10 cellular contexts compared by ENCODE assay signal in the genomic region with DNA sequence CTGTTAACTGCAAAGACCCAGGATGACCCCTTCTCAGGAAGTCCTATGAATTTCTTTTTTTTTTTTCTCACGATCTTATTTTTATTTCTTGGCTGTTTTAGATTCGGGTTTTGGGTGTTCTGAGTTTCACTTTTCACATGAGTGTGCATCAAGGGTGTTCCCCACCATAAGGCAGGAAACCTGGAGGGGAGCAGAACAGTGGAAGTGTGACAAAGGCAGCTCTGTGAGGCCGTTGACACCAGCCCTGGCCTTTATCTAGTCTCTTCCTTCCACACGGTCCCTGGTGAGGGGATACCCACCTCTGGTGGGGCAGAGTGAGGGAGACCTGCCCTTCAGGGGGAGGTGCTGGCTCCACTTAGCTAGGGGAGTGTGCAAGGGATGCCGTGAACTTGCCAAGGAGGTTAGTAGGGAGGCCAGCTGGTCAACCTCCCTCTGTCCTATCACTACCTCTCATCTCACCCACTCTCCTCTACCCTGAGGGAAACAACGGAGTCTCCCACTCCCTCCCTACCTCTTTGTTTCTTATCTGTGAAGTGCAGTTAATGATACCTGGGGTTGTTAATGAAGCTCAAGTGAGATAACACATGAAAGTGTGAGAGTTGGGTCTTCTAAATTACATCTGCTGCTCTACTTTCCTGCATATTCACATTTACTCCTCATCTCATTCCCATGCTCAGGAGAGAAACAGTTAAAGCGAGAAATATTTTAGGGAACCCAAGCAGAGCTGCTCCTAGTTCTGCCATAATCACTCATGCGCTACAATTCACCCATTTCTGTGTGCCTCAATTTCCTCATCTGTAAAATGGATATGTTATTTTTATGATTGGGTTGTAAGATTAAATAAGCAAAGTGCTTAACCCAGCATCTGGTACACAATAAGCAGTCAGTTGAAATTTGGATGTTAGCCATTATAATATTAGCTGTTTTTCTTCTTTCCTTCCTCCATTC. TPM values are rescaled to one million over a fixed set of nuclear protein-coding genes. Genes with fewer than 3 reads are reported as not detected.
DNase-seq lines count a peak whose midpoint lies in the region; ATAC-seq and TF ChIP-seq lines count a peak whose summit lies in the region.
"Had no signal": no experiment of that assay in that cellular context is flagged by ENCODE, and none has a peak within 500 bp of the region (broad histone marks: within the 10 kb centered on the region; RNA-seq: fewer than 3 reads in every experiment).

No MANE protein-coding gene starts in this region.

- peak overlapping the region; percentile 89 to 96 for H3K27ac Mint-ChIP-seq in T-cell

- H3K4me3 Mint-ChIP-seq in T-cell, result peak overlapping the region; percentile 72 to 94 (median 87)

- no peaks in the 10 kb centered on the region for H3K27me3 Mint-ChIP-seq in T-cell

- ATAC-seq in GM21723 (IDR thresholded peaks at IDR 0.05; ENCODE audit: unreplicated experiment) (peak; percentile 42), T-cell (replicated peaks in 1 of 4) (peak in 1 of 4 experiments; percentile 11)

- CTCF ChIA-PET in T-cell (lab: Charles Lee), result interaction anchor here (0.6 to 1.1 kb wide), 2 partner anchors 425 to 1712 kb away, joined by 3 read pairs; no protein-coding TSS in a partner anchor

- no peaks in the 10 kb centered on the region for H3K36me3 Mint-ChIP-seq in T-cell

- H3K4me1 ChIP-seq in testis, result no peaks in the 10 kb centered on the region

- H3K4me1 Mint-ChIP-seq in T-cell, result peaks cover 50 to 57% (median 53%) of the 10 kb centered on the region in 3 donors

- TF ChIP-seq POLR2A in testis (IDR thresholded peaks at IDR 0.05), result no peak

- H3K9me3 Mint-ChIP-seq in T-cell, result no peaks in the 10 kb centered on the region

- POLR2A ChIA-PET in T-cell (lab: Charles Lee), result interaction anchor here (0.6 kb wide), 2 partner anchors 63 to 689 kb away, joined by 3 to 5 read pairs; no protein-coding TSS in a partner anchor

- no peak overlapping the region for H3K4me3 ChIP-seq in testis

- DNase-seq in GM13976 (ENCODE audit: low spot score), result peak; percentile 62
- peak in 2 of 34 experiments; percentile 14 for DNase-seq in T-cell
- peak; percentile 73 for DNase-seq in islet precursor cell
- no peak for DNase-seq in mucosa of gallbladder (ENCODE audit: low spot score)
- DNase-seq in testis, result no peak
- no peak for DNase-seq in ACHN
- DNase-seq in cerebellum (ENCODE audit: low spot score), result no peak
- DNase-seq: NCI-H510A treated with DMSO at 0.1 percent for 48 hours had no signal

- H3K9me3 ChIP-seq in testis, result no peaks in the 10 kb centered on the region

- H3K36me3 ChIP-seq in testis (ENCODE audit: low read depth, missing control alignments), result no peaks in the 10 kb centered on the region

- H3K27ac ChIP-seq in testis, result no peak overlapping the region

- in situ Hi-C loops in GM13976 (cut with MboI; ENCODE audit: low sequenced_read_pairs, unreplicated experiment), result no loop called here
- in situ Hi-C loops in ACHN (cut with HindIII; ENCODE audit: low pct_ligation_motif_present, low pct_unique_long_range_greater_than_20kb, low sequenced_read_pairs), result no loop called here

- TF ChIP-seq CTCF in GM13976 (IDR thresholded peaks at IDR 0.05; ENCODE audit: borderline replicate concordance, control extremely low read depth, extremely low read depth, insufficient read depth, missing control alignments) (no peak), testis (IDR thresholded peaks at IDR 0.05) (no peak)

- no peaks in the 10 kb centered on the region for H3K27me3 ChIP-seq in testis

- WGBS in testis, 2 donors, result 66 to 74% methylated on average over 8 of the region's 8 CpGs

- intact Hi-C loops in testis (cut with DNase I; ENCODE audit: low total_unique reads), result no loop called here

RNA-seq across cellular contexts. Expression of a gene that starts 4.4 kb away (rescaled TPM):
- total RNA-seq in T-cell (10 to 100 TPM in 2 of 5 donors, 1 to 10 TPM in 3; 5.3 to 19.6 (median 7.9) TPM), mucosa of gallbladder (6.2 TPM), testis (1 to 10 TPM; 1.7 to 2.8 TPM), cerebellum (1.5 TPM)
- 2.8 TPM for polyA plus RNA-seq in testis (ENCODE audit: insufficient read depth, low read depth, low replicate concordance)

RNA-seq across cellular contexts. Expression of a gene that starts 29.1 kb away (rescaled TPM):
- total RNA-seq in T-cell (1 to 10 TPM in 3 of 5 donors, under 1 TPM in 2; 0.82 to 3.3 (median 1.1) TPM), mucosa of gallbladder (2.6 TPM), testis (10 to 100 TPM; 63.7 to 78.6 TPM), cerebellum (67.1 TPM)
- polyA plus RNA-seq in testis (ENCODE audit: insufficient read depth, low read depth, low replicate concordance), result 52.7 TPM

RNA-seq across cellular contexts. Expression of a gene that starts 49.1 kb away (rescaled TPM):
- total RNA-seq in T-cell (1 to 10 TPM in 2 of 5 donors, under 1 TPM in 3; 0.47 to 3.5 (median 0.88) TPM), mucosa of gallbladder (not detected), testis (under 1 TPM in 1 of 2 donors, not detected in 1; 0.50 TPM), cerebellum (not detected)
- polyA plus RNA-seq in testis (ENCODE audit: insufficient read depth, low read depth, low replicate concordance), result not detected
- polyA plus RNA-seq: keratinocyte had no signal

Comparison
In these comparisons a context has a peak if more than half of its experiments do, and no peak if none do; other contexts are left out.
1. DNase-seq: peak in GM13976 (single experiment) and islet precursor cell (single experiment); none in mucosa of gallbladder (single experiment), testis (single experiment), ACHN (single experiment) and cerebellum (single experiment).
2. RNA of a gene that starts 29.1 kb away (total RNA-seq): 63.7 to 78.6 TPM in testis and 67.1 TPM in cerebellum (single experiment); 2.6 TPM in mucosa of gallbladder (single experiment) and 0.82 to 3.3 TPM in T-cell; every median in the first group is over 10 times any median in the second.